9 cellular contexts compared by ENCODE assay signal in genomic region chr1:52659356-52659755, GRCh38. TPM values are rescaled to one million over a fixed set of nuclear protein-coding genes. Genes with fewer than 3 reads are reported as not detected.
DNase-seq lines count a peak whose midpoint lies in the region; ATAC-seq and TF ChIP-seq lines count a peak whose summit lies in the region.
"Had no signal": no experiment of that assay in that cellular context is flagged by ENCODE, and none has a peak within 500 bp of the region (broad histone marks: within the 10 kb centered on the region; RNA-seq: fewer than 3 reads in every experiment).

No MANE protein-coding gene starts in this region.

- ATAC-seq in GM18868 (IDR thresholded peaks at IDR 0.05; ENCODE audit: unreplicated experiment) (peak; percentile 69), HG02610 (IDR thresholded peaks at IDR 0.05; ENCODE audit: unreplicated experiment) (peak; percentile 74)

- TF ChIP-seq RAD21 in neural cell (conservative IDR thresholded peaks at IDR 0.05), result no peak

- H3K9me3 ChIP-seq in neural cell (ENCODE audit: low read length), result no peaks in the 10 kb centered on the region

- H2AFZ ChIP-seq in neural cell (ENCODE audit: low read depth, low read length), result peak overlapping the region; percentile 34

- peak overlapping the region; percentile 22 for H3K4me3 ChIP-seq in neural cell (ENCODE audit: low read length)

- peak overlapping the region; percentile 98 for H3K27ac ChIP-seq in neural cell (ENCODE audit: low read length)

- no peaks in the 10 kb centered on the region for H3K36me3 ChIP-seq in neural cell (ENCODE audit: insufficient read depth, low read length)

- H3K4me2 ChIP-seq in neural cell (ENCODE audit: low read length), result no peak overlapping the region

- no peaks in the 10 kb centered on the region for H3K27me3 ChIP-seq in neural cell (ENCODE audit: insufficient read depth, low read depth, low read length)

- H3K79me2 ChIP-seq in neural cell (replicated peaks; ENCODE audit: insufficient read depth, low read length), result no peaks in the 10 kb centered on the region

- TF ChIP-seq EP300 in neural cell (conservative IDR thresholded peaks at IDR 0.05; ENCODE audit: poor library complexity, severe bottlenecking), result no peak

- peak overlapping the region; percentile 51 for H3K9ac ChIP-seq in neural cell (ENCODE audit: low read length)

- peaks cover 15% of the 10 kb centered on the region for H3F3A ChIP-seq in neural cell (ENCODE audit: insufficient read depth, low read length, poor library complexity, severe bottlenecking)

- no peaks in the 10 kb centered on the region for H3K9me2 ChIP-seq in neural cell (ENCODE audit: insufficient read depth, low read length)

- no peak for TF ChIP-seq CTCF in neural cell (IDR thresholded peaks at IDR 0.05; ENCODE audit: poor library complexity, severe bottlenecking)

- DNase-seq in activated CD4-positive, CD25-positive, alpha-beta regulatory T cell treated with anti-CD3 and anti-CD28 coated beads, Interleukin-2, amount 50 U/mL, for 72 hours, result peak; percentile 39
- no peak for DNase-seq in COR-L47 (lab: John Stamatoyannopoulos, UW)
- DNase-seq in COLO668 (lab: John Stamatoyannopoulos, UW; ENCODE audit: unreplicated experiment), result no peak
- DNase-seq in 8988T, result no peak
- DNase-seq in AML-193 (lab: John Stamatoyannopoulos, UW), result no peak
- DNase-seq: NCI-H510A treated with DMSO at 0.1 percent for 48 hours had no signal

- H4K20me1 ChIP-seq in neural cell (ENCODE audit: insufficient read depth), result no peaks in the 10 kb centered on the region

TF ChIP-seq in neural cell, 6 proteins besides CTCF, POLR2A, EP300 and RAD21:
- TF ChIP-seq SMC3 (conservative IDR thresholded peaks at IDR 0.05; ENCODE audit: poor library complexity) (no peak), REST (IDR thresholded peaks at IDR 0.05; ENCODE audit: borderline replicate concordance) (no peak), TAF1 (IDR thresholded peaks at IDR 0.05; ENCODE audit: low read depth) (no peak), EZH2 (IDR thresholded peaks at IDR 0.05; ENCODE audit: borderline replicate concordance, insufficient read depth, low read length, poor library complexity, severe bottlenecking) (no peak), MXI1 (conservative IDR thresholded peaks at IDR 0.05; ENCODE audit: poor library complexity, severe bottlenecking) (no peak), POLR2AphosphoS5 (IDR thresholded peaks at IDR 0.05) (no peak)

RNA-seq across cellular contexts. Expression of gene SHISAL2A, which starts 26.4 kb away (rescaled TPM):
- polyA plus RNA-seq in neural cell, result not detected in 2 replicates
- polyA minus RNA-seq in neural cell, result not detected in 2 replicates

RNA-seq across cellular contexts. Expression of gene COA7, which starts 38.8 kb away (rescaled TPM):
- polyA plus RNA-seq in neural cell, result 10.3 and 11.6 TPM in 2 replicates
- 19.7 and 21.3 TPM in 2 replicates for polyA minus RNA-seq in neural cell

RNA-seq across cellular contexts. Expression of gene GPX7, which starts 57.2 kb away (rescaled TPM):
- 1.3 and 1.8 TPM in 2 replicates for polyA plus RNA-seq in neural cell
- polyA minus RNA-seq in neural cell, result 0.81 and 1.5 TPM in 2 replicates
